ENCODE assay signal across 21 cellular contexts in the genomic region with DNA sequence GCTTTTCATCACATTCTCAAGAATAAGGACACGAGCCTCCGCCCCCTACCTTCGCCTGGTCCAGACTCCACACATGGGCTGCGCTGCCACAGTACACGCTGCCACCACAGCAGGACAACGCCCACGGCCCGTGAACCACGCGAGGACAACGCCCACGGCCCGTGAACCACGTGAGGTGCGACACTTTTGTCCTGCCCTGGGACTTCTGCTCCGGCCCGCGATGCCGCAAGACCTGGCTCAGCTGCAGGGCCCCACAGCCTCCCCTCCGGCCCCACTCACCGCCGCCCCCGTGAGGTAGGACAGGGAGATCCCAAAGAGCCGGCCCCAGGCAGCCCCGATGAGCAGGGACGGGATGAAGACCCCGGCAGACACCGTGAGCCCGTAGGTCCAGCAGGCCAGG. TPM values are rescaled to one million over a fixed set of nuclear protein-coding genes. Genes with fewer than 3 reads are reported as not detected.
A peak's percentile ranks its signal among the peaks of the same experiment; 100 is the strongest.
DNase-seq lines count a peak whose midpoint lies in the region; ATAC-seq and TF ChIP-seq lines count a peak whose summit lies in the region.
"Had no signal": no experiment of that assay in that cellular context is flagged by ENCODE, and none has a peak within 500 bp of the region (broad histone marks: within the 10 kb centered on the region; RNA-seq: fewer than 3 reads in every experiment).

No MANE protein-coding gene starts in this region.

- CTCF ChIA-PET in HEK293 (lab: Yijun Ruan, JAX), result interaction anchor here (0.7 kb wide), 1 partner anchor 269 kb away, joined by 3 read pairs; no protein-coding TSS in a partner anchor

- no peaks in the 10 kb centered on the region for H3K27me3 Mint-ChIP-seq in chondrocyte (ENCODE audit: low read depth)
- H3K27me3 Mint-ChIP-seq: central memory CD8-positive, alpha-beta T cell had no signal

- H3K27ac Mint-ChIP-seq in chondrocyte (ENCODE audit: unreplicated experiment), result no peak overlapping the region
- H3K27ac Mint-ChIP-seq: CD8-positive, alpha-beta T cell had no signal

- no peaks in the 10 kb centered on the region for H3K4me1 Mint-ChIP-seq in chondrocyte (ENCODE audit: low read depth)
- H3K4me1 Mint-ChIP-seq: central memory CD8-positive, alpha-beta T cell had no signal

- H3K4me3 Mint-ChIP-seq in chondrocyte (ENCODE audit: unreplicated experiment), result no peak overlapping the region
- H3K4me3 Mint-ChIP-seq: CD8-positive, alpha-beta T cell; central memory CD8-positive, alpha-beta T cell; natural killer cell had no signal

- H3K9me3 Mint-ChIP-seq in chondrocyte (ENCODE audit: low read depth), result no peaks in the 10 kb centered on the region
- H3K9me3 Mint-ChIP-seq: CD8-positive, alpha-beta T cell; central memory CD8-positive, alpha-beta T cell; natural killer cell had no signal

- H3K9me3 ChIP-seq in BE2C (no peaks in the 10 kb centered on the region), HEK293 (ENCODE audit: control insufficient read depth, insufficient read depth, low read depth, low read length) (no peaks in the 10 kb centered on the region)
- H3K9me3 ChIP-seq: esophagus squamous epithelium, thyroid gland had no signal

- H3K4me3 ChIP-seq in BE2C (ENCODE audit: low read depth, low read length) (no peak overlapping the region), HEK293 (ENCODE audit: low read depth, low read length) (no peak overlapping the region)
- H3K4me3 ChIP-seq: esophagus squamous epithelium, thyroid gland had no signal

- H3K27ac ChIP-seq in HEK293 (ENCODE audit: extremely low read depth, low read depth, low read length), result no peak overlapping the region
- H3K27ac ChIP-seq: esophagus squamous epithelium, thyroid gland had no signal

- H3K4me1 ChIP-seq in BE2C, result no peaks in the 10 kb centered on the region
- no peaks in the 10 kb centered on the region for H3K4me1 ChIP-seq in HEK293 (ENCODE audit: control insufficient read depth, insufficient read depth, low read length)
- H3K4me1 ChIP-seq: esophagus squamous epithelium, thyroid gland had no signal

- no peak for ATAC-seq in HG03025 (IDR thresholded peaks at IDR 0.05; ENCODE audit: low FRiP score, unreplicated experiment)
- ATAC-seq: CD8-positive, alpha-beta T cell; left cardiac atrium had no signal

- TF ChIP-seq CTCF in BE2C (IDR thresholded peaks at IDR 0.05; ENCODE audit: low read depth, low read length), result peak; percentile 22
- TF ChIP-seq CTCF in HEK293 (tag by site-specific recombination; IDR thresholded peaks at IDR 0.05), result no peak
- TF ChIP-seq CTCF in chondrocyte (IDR thresholded peaks at IDR 0.05), result peak; percentile 17

- peaks cover 11% of the 10 kb centered on the region for H3K36me3 Mint-ChIP-seq in chondrocyte (ENCODE audit: low read depth)
- H3K36me3 Mint-ChIP-seq: natural killer cell had no signal

- H3K36me3 ChIP-seq in BE2C (peaks cover 37% of the 10 kb centered on the region), HEK293 (ENCODE audit: control insufficient read depth in 2 of 2, insufficient read depth in 1 of 2, low read length in 2 of 2) (peaks cover 0 to 72% of the 10 kb centered on the region in 2 experiments; a peak in 1 of 3 replicates)

- no peaks in the 10 kb centered on the region for H3K27me3 ChIP-seq in BE2C
- H3K27me3 ChIP-seq: esophagus squamous epithelium, thyroid gland had no signal

- DNase-seq in BE2C (no peak), chondrocyte (ENCODE audit: low spot score) (no peak), NCI-H187 treated with DMSO at 0.1 percent for 48 hours (lab: John Stamatoyannopoulos, UW) (no peak), NCI-H2196 treated with DMSO at 0.1 percent for 48 hours (lab: John Stamatoyannopoulos, UW; ENCODE audit: unreplicated experiment) (no peak)
- DNase-seq: activated CD4-positive, alpha-beta T cell treated with anti-CD3 and anti-CD28 coated beads, Interleukin-2, amount 50 U/mL, for 1 hour; aorta; CD8-positive, alpha-beta T cell; effector CD8-positive, alpha-beta T cell; esophagus squamous epithelium; left cardiac atrium; mesendoderm; natural killer cell; NCI-H1105; NCI-H524; stimulated activated naive CD4-positive, alpha-beta T cell treated with Interleukin-2 at 50 U/mL for 16 hours; thyroid gland had no signal

- POLR2A ChIA-PET in HEK293 (lab: Yijun Ruan, JAX), result no interaction called here

TF ChIP-seq in HEK293, 187 proteins besides CTCF, POLR2A, EP300 and RAD21:
- TF ChIP-seq ZNF600 (tag by site-specific recombination; IDR thresholded peaks at IDR 0.05) (peak; percentile 49; the same call in 1 of the 2 replicates), YY2 (tag by site-specific recombination; IDR thresholded peaks at IDR 0.05) (no peak), EGR2 (tag by site-specific recombination; IDR thresholded peaks at IDR 0.05; ENCODE audit: low read depth) (0 out of 2 replicates have a peak, but pooled peaks have one; percentile 28), ZFHX2 (tag by site-specific recombination; conservative IDR thresholded peaks at IDR 0.05) (peak; percentile 42)
- TF ChIP-seq, protein P1, sequence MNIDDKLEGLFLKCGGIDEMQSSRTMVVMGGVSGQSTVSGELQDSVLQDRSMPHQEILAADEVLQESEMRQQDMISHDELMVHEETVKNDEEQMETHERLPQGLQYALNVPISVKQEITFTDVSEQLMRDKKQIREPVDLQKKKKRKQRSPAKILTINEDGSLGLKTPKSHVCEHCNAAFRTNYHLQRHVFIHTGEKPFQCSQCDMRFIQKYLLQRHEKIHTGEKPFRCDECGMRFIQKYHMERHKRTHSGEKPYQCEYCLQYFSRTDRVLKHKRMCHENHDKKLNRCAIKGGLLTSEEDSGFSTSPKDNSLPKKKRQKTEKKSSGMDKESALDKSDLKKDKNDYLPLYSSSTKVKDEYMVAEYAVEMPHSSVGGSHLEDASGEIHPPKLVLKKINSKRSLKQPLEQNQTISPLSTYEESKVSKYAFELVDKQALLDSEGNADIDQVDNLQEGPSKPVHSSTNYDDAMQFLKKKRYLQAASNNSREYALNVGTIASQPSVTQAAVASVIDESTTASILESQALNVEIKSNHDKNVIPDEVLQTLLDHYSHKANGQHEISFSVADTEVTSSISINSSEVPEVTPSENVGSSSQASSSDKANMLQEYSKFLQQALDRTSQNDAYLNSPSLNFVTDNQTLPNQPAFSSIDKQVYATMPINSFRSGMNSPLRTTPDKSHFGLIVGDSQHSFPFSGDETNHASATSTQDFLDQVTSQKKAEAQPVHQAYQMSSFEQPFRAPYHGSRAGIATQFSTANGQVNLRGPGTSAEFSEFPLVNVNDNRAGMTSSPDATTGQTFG (tag by site-specific recombination; IDR thresholded peaks at IDR 0.05; ENCODE audit: borderline replicate concordance), result no peak

RNA-seq across cellular contexts. Expression of a gene that starts 5.9 kb away (rescaled TPM):
- polyA plus RNA-seq in BE2C (2012; ENCODE audit: insufficient read depth, insufficient read length, low read depth), result 1.4 TPM
- total RNA-seq in chondrocyte, result 0.51 to 2.0 TPM (median 1.3 TPM) in 3 replicates

RNA-seq across cellular contexts. Expression of a gene that starts 19.3 kb away (rescaled TPM):
- not detected for polyA plus RNA-seq in BE2C (2012; ENCODE audit: insufficient read depth, insufficient read length, low read depth)
- not detected in 3 replicates for total RNA-seq in chondrocyte
- total RNA-seq: aorta, esophagus squamous epithelium, HT1080, left cardiac atrium, LHCN-M2 had no signal
- polyA plus RNA-seq: aorta had no signal

RNA-seq across cellular contexts. Expression of a gene that starts 24.6 kb away (rescaled TPM):
- 139 TPM for polyA plus RNA-seq in BE2C (2012; ENCODE audit: insufficient read depth, insufficient read length, low read depth)
- 81.7 to 97.0 TPM (median 95.2 TPM) in 3 replicates for total RNA-seq in chondrocyte

RNA-seq across cellular contexts. Expression of a gene that starts 29.7 kb away (rescaled TPM):
- polyA plus RNA-seq in BE2C (2012; ENCODE audit: insufficient read depth, insufficient read length, low read depth), result 243 TPM
- total RNA-seq in chondrocyte, result 7.9 to 11.0 TPM (median 9.3 TPM) in 3 replicates

RNA-seq across cellular contexts. Expression of a gene that starts 35.7 kb away (rescaled TPM):
- 38.3 TPM for polyA plus RNA-seq in BE2C (2012; ENCODE audit: insufficient read depth, insufficient read length, low read depth)
- 12.3 to 16.1 TPM (median 12.6 TPM) in 3 replicates for total RNA-seq in chondrocyte
